ENCODE assay signal across 12 cellular contexts in the genomic region with DNA sequence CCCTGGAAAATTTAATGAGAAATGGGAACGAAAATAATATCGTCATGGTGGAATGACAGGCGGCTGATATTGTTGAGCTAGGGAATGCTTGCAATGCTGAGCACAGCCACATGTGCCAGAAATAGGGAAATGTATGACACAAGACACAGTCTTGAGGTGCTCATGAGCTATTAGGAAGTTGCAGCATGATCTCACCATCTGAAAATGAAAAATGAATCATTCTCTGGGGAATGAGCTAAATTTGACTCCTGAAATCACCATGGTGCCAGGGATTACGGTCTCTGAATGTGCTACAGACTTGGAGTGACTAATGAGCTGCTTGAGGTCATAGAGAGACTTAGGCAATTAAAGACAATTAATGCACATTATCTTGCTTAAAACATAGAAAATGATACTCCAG.
DNase-seq lines count a peak whose midpoint lies in the region; ATAC-seq and TF ChIP-seq lines count a peak whose summit lies in the region.
"Had no signal": no experiment of that assay in that cellular context is flagged by ENCODE, and none has a peak within 500 bp of the region (broad histone marks: within the 10 kb centered on the region; RNA-seq: fewer than 3 reads in every experiment).

No MANE protein-coding gene starts in this region.

- H3K9me3 ChIP-seq in SJCRH30 (replicated peaks): no peaks in the 10 kb centered on the region
- no peaks in the 10 kb centered on the region for H3K9me3 ChIP-seq in heart right ventricle
- no peaks in the 10 kb centered on the region for H3K9me3 ChIP-seq in aorta (ENCODE audit: control insufficient read depth, low read length)

- H3K27me3 ChIP-seq in SJCRH30: peaks cover 3% of the 10 kb centered on the region; the same call in 1 of the 2 replicates
- H3K27me3 ChIP-seq in heart right ventricle: no peaks in the 10 kb centered on the region
- H3K27me3 ChIP-seq in aorta (ENCODE audit: control insufficient read depth in 1 of 2, insufficient read depth in 2 of 2, low read length in 1 of 2): no peaks in the 10 kb centered on the region

- H3K36me3 ChIP-seq in SJCRH30: no peaks in the 10 kb centered on the region
- no peaks in the 10 kb centered on the region for H3K36me3 ChIP-seq in heart right ventricle
- no peaks in the 10 kb centered on the region for H3K36me3 ChIP-seq in aorta (ENCODE audit: control insufficient read depth in 1 of 2, insufficient read depth in 2 of 2, low read length in 1 of 2)

- H3K27ac Mint-ChIP-seq in stimulated activated naive B cell treated with anti-CD40 and anti-IgM and Interleukin-4, amounts not matched to agents 10 μg/mL and 1 μg/mL and 100 μg/mL, for 72 hours: no peak overlapping the region
- H3K27ac Mint-ChIP-seq: B cell had no signal

- ATAC-seq in Right ventricle myocardium inferior: peak; percentile 56
- ATAC-seq in heart right ventricle: peak; percentile 64 to 98 (median 90)
- ATAC-seq in aorta (ENCODE audit: low FRiP score): peak; percentile 49
- ATAC-seq in stimulated activated naive B cell treated with anti-CD40 and anti-IgM and Interleukin-4, amounts not matched to agents 10 μg/mL and 1 μg/mL and 100 μg/mL, for 72 hours (replicated peaks): no peak

- H3K27ac ChIP-seq in SJCRH30 (peak overlapping the region; percentile 35), heart right ventricle (peak overlapping the region in 4 of 10 donors; percentile 46 to 78 (median 58)), aorta (ENCODE audit: low read depth in 1 of 2, low read length in 2 of 2) (no peak overlapping the region)

- WGBS in heart right ventricle, 2 donors: 21 to 29% methylated on average over 4 of the region's 4 CpGs
- WGBS in aorta, 2 donors: 2 to 5% methylated on average over 4 of the region's 4 CpGs

- no peak for TF ChIP-seq CTCF in heart right ventricle (IDR thresholded peaks at IDR 0.05)

- intact Hi-C loops in Right ventricle myocardium inferior (cut with DNase I): no loop called here
- intact Hi-C loops in cardiac septum (cut with DNase I): no loop called here
- intact Hi-C loops in heart right ventricle (cut with DNase I): no loop called here
- intact Hi-C loops in aorta (cut with DNase I): no loop called here

- peak overlapping the region; percentile 15; the same call in 1 of the 2 replicates for H3K4me3 ChIP-seq in SJCRH30
- no peak overlapping the region for H3K4me3 ChIP-seq in heart right ventricle
- H3K4me3 ChIP-seq in aorta (ENCODE audit: low read length in 2 of 2): no peak overlapping the region

- peaks cover 0 to 3% of the 10 kb centered on the region in 2 donors for H3K9me3 Mint-ChIP-seq in stimulated activated naive B cell treated with anti-CD40 and anti-IgM and Interleukin-4, amounts not matched to agents 10 μg/mL and 1 μg/mL and 100 μg/mL, for 72 hours

- no peaks in the 10 kb centered on the region for H3K36me3 Mint-ChIP-seq in stimulated activated naive B cell treated with anti-CD40 and anti-IgM and Interleukin-4, amounts not matched to agents 10 μg/mL and 1 μg/mL and 100 μg/mL, for 72 hours

- DNase-seq in Right ventricle myocardium inferior (ENCODE audit: missing footprints) (no peak), cardiac septum (ENCODE audit: low spot score) (no peak), SJCRH30 (peak; percentile 32 to 52), heart right ventricle (peak in 1 of 2 donors; percentile 35), aorta (no peak), dermis blood vessel endothelial cell (no peak), NCI-H526 treated with DMSO at 0.1 percent for 48 hours (lab: John Stamatoyannopoulos, UW) (no peak)
- DNase-seq in stimulated activated naive B cell treated with anti-CD40 and anti-IgM and Interleukin-4, amounts not matched to agents 10 μg/mL and 1 μg/mL and 100 μg/mL, for 72 hours: no peak
- DNase-seq: anterior cingulate cortex; stimulated activated CD4-positive, alpha-beta T cell treated with anti-CD3 and anti-CD28 coated beads, Interleukin-15, amount 100 ng/mL, for 24 hours; stimulated activated naive CD4-positive, alpha-beta T cell had no signal

- no peaks in the 10 kb centered on the region for H3K27me3 Mint-ChIP-seq in stimulated activated naive B cell treated with anti-CD40 and anti-IgM and Interleukin-4, amounts not matched to agents 10 μg/mL and 1 μg/mL and 100 μg/mL, for 72 hours
- H3K27me3 Mint-ChIP-seq: B cell had no signal

- no peaks in the 10 kb centered on the region for H3K4me1 Mint-ChIP-seq in stimulated activated naive B cell treated with anti-CD40 and anti-IgM and Interleukin-4, amounts not matched to agents 10 μg/mL and 1 μg/mL and 100 μg/mL, for 72 hours
- H3K4me1 Mint-ChIP-seq: B cell had no signal

- no peak overlapping the region for H3K4me3 Mint-ChIP-seq in stimulated activated naive B cell treated with anti-CD40 and anti-IgM and Interleukin-4, amounts not matched to agents 10 μg/mL and 1 μg/mL and 100 μg/mL, for 72 hours
- H3K4me3 Mint-ChIP-seq: B cell had no signal

- H3K4me1 ChIP-seq in SJCRH30: peaks cover 11% of the 10 kb centered on the region
- H3K4me1 ChIP-seq in heart right ventricle: peaks cover 0 to 7% (median 0%) of the 10 kb centered on the region in 9 donors
- no peaks in the 10 kb centered on the region for H3K4me1 ChIP-seq in aorta (ENCODE audit: control insufficient read depth in 1 of 2, insufficient read depth in 2 of 2, low read length in 2 of 2)

Comparison
In these comparisons a context has a peak if more than half of its experiments do, and no peak if none do; other contexts are left out.
1. ATAC-seq: peak in Right ventricle myocardium inferior (single experiment), heart right ventricle (8 of 8) and aorta (single experiment); none in stimulated activated naive B cell treated with anti-CD40 and anti-IgM and Interleukin-4, amounts not matched to agents 10 μg/mL and 1 μg/mL and 100 μg/mL, for 72 hours (0 of 2).
2. DNase-seq: peak in SJCRH30 (2 of 2); none in Right ventricle myocardium inferior (single experiment), cardiac septum (single experiment), aorta (0 of 2), stimulated activated naive B cell treated with anti-CD40 and anti-IgM and Interleukin-4, amounts not matched to agents 10 μg/mL and 1 μg/mL and 100 μg/mL, for 72 hours (single experiment), dermis blood vessel endothelial cell (single experiment) and NCI-H526 treated with DMSO at 0.1 percent for 48 hours (single experiment).